Comparison of ENCODE assay signal across 13 cellular contexts in genomic region chr14:105083926-105084685, GRCh38.
"Had no signal": no experiment of that assay in that cellular context is flagged by ENCODE, and none has a peak within 500 bp of the region (broad histone marks: within the 10 kb centered on the region; RNA-seq: fewer than 3 reads in every experiment).

No MANE protein-coding gene starts in this region.

- H3K36me3 ChIP-seq: colonic mucosa, esophagus muscularis mucosa, left ventricle myocardium inferior had no signal

- H3K4me3 ChIP-seq: colonic mucosa, esophagus muscularis mucosa, left ventricle myocardium inferior, mucosa of descending colon had no signal

- DNase-seq: activated CD4-positive, CD25-positive, alpha-beta regulatory T cell treated with anti-CD3 and anti-CD28 coated beads, Interleukin-2, amount 50 U/mL, for 72 hours; activated naive CD4-positive, alpha-beta T cell treated with anti-CD3 and anti-CD28 coated beads, Interleukin-2, amount 50 U/mL, for 16 hours; activated T-cell treated with anti-CD3 and anti-CD28 coated beads, Interleukin-2, amount 50 U/mL, for 1 hour; amniotic stem cell; colonic mucosa; hypothalamus; left ventricle myocardium inferior; naive thymus-derived CD4-positive, alpha-beta T cell; stimulated activated CD4-positive, alpha-beta T cell treated with anti-CD3 and anti-CD28 coated beads, Interleukin-1b, Interleukin-23, amount 100 ng/mL, for 48 hours; T1000 had no signal

- H3K27ac Mint-ChIP-seq: activated T-helper 2 cell treated with anti-CD3 and anti-CD28 coated beads, Interferon-gamma antibody, Interleukin-2, Interleukin-4, amounts not matched to agents 10 μg/mL and 5 μg/mL and 100 μg/mL, durations not matched to agents 14 hours and 24 hours and 36 hours had no signal

- H3K9me3 Mint-ChIP-seq: activated T-helper 2 cell treated with anti-CD3 and anti-CD28 coated beads, Interferon-gamma antibody, Interleukin-2, Interleukin-4, amounts not matched to agents 10 μg/mL and 5 μg/mL and 100 μg/mL, durations not matched to agents 14 hours and 24 hours and 36 hours had no signal

- ATAC-seq: mucosa of descending colon; naive thymus-derived CD4-positive, alpha-beta T cell had no signal

- H3K9me3 ChIP-seq: colonic mucosa, esophagus muscularis mucosa, left ventricle myocardium inferior, mucosa of descending colon had no signal

- H3K27ac ChIP-seq: colonic mucosa, esophagus muscularis mucosa, left ventricle myocardium inferior had no signal
